30 cellular contexts compared by ENCODE assay signal in genomic region chrX:114889454-114889853, GRCh38.
"Had no signal": no experiment of that assay in that cellular context is flagged by ENCODE, and none has a peak within 500 bp of the region (broad histone marks: within the 10 kb centered on the region; RNA-seq: fewer than 3 reads in every experiment).

No MANE protein-coding gene starts in this region.

- H3K4me1 ChIP-seq: ascending aorta, body of pancreas, breast epithelium, Peyer's patch, SJSA1 had no signal

- H3K9ac ChIP-seq: SK-N-SH had no signal

- FAIRE-seq: TTC549 had no signal

- ATAC-seq: activated CD8-positive, alpha-beta T cell treated with anti-CD3 and anti-CD28 coated beads for 36 hours; activated T-cell treated with anti-CD3 and anti-CD28 coated beads, Interleukin-2, amount 50 U/mL, for 72 hours; activated T-helper 17 cell treated with anti-CD3 and anti-CD28 coated beads, Interleukin-2, amount 50 U/mL, for 72 hours; body of pancreas had no signal

- DNase-seq: activated CD4-positive, alpha-beta T cell treated with anti-CD3 and anti-CD28 coated beads, Interleukin-2, amount 10 ng/mL, durations not matched to agents 24 days and 14 days; activated CD4-positive, alpha-beta T cell treated with anti-CD3 and anti-CD28 coated beads, Interleukin-2, amount 50 U/mL, for 4 hours; activated CD8-positive, alpha-beta T cell treated with anti-CD3 and anti-CD28 coated beads for 36 hours; activated effector memory CD4-positive, alpha-beta T cell treated with anti-CD3 and anti-CD28 coated beads, Interleukin-2, amount 50 U/mL, for 16 hours; activated naive CD4-positive, alpha-beta T cell; activated naive CD4-positive, alpha-beta T cell treated with anti-CD3 and anti-CD28 coated beads, Interleukin-2, amount 50 U/mL, for 16 hours; activated naive CD8-positive, alpha-beta T cell treated with anti-CD3 and anti-CD28 coated beads for 36 hours; activated T-cell treated with anti-CD3 and anti-CD28 coated beads, Interleukin-2, amount 50 U/mL, for 1 hour; activated T-cell treated with anti-CD3 and anti-CD28 coated beads, Interleukin-2, amount 50 U/mL, for 72 hours; amygdala; body of pancreas; Karpas-422; NCI-H1105; NCI-H1417 treated with DMSO at 0.1 percent for 48 hours; NCI-H187 treated with DMSO at 0.1 percent for 48 hours; NCI-H2081; NCI-H2171 treated with DMSO at 0.1 percent for 48 hours; NCI-H2227 treated with DMSO at 0.1 percent for 48 hours; NCI-H446; NCI-H510A treated with DMSO at 0.1 percent for 48 hours; NCI-H526 treated with DMSO at 0.1 percent for 48 hours; Peyer's patch; RPMI8226; SHP77 treated with DMSO at 0.1 percent for 48 hours; SK-N-SH had no signal

- H3K27me3 ChIP-seq: ascending aorta, body of pancreas, Peyer's patch, SJSA1 had no signal

- H3K9me3 ChIP-seq: body of pancreas, Peyer's patch, SJSA1, SK-N-SH had no signal

- H3K4me2 ChIP-seq: SK-N-SH had no signal

- H3K4me3 ChIP-seq: ascending aorta, body of pancreas, breast epithelium, Peyer's patch, SJSA1 had no signal

- H3K36me3 ChIP-seq: ascending aorta, breast epithelium, Peyer's patch, SJSA1 had no signal

- H3K27ac ChIP-seq: ascending aorta, body of pancreas, breast epithelium, Peyer's patch, SJSA1 had no signal
